9 cellular contexts compared by ENCODE assay signal in the genomic region with DNA sequence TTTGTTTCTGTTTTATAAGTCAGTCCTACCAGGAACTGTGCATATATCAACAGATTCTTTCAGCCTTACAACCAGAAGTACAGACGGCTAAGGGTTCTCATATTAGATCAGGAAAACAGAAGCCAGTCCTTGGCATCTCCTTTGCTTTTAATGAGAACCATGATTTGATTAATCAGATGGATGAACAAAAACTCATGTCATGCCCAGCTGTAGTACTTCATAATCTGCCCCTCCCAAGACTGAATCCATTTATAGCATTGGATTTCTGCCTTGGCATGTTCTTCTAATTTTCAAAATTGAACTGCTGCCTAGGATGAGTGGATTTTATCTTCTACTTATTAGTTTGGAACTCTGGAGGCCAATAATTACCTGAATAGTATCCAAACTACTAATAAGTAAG.
"Had no signal": no experiment of that assay in that cellular context is flagged by ENCODE, and none has a peak within 500 bp of the region (broad histone marks: within the 10 kb centered on the region; RNA-seq: fewer than 3 reads in every experiment).

No MANE protein-coding gene starts in this region.

- H3K4me3 ChIP-seq: GM23338, K562 had no signal

- ATAC-seq: GM23338, K562 had no signal

- DNase-seq: H9, HCEC 1CT, IMR-90, KG1 had no signal

- H3K27ac ChIP-seq: HL-60 had no signal

- H2AFZ ChIP-seq: GM23338 had no signal

- FAIRE-seq: H1, H54, K562 had no signal

- H3K4me2 ChIP-seq: GM23338 had no signal
